In the genomic region with DNA sequence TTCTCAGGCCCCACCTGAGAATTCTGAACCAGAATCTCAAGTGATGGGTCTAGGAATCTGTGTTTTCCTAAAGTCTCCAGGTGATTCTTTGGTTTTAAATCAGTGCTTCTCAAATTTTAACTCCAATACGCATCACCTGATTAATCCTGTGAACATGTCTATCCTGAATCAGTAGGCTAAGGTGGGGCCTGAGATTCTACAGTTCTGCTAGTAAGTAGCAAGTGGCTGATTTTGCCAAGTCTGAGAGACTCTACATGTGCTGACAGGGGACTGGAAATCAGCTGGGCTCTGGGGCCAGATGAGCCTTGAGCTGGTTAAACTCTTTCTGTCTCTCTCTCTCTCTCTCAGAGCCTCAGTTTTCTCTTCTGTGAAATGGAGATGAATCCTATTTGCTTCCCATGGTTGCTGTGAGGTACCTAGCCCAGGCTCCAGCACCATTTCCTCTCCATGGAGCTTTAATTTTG, we compare ENCODE assay signal across 11 cellular contexts. TPM values are rescaled to one million over a fixed set of nuclear protein-coding genes. Genes with fewer than 3 reads are reported as not detected.
DNase-seq lines count a peak whose midpoint lies in the region; ATAC-seq and TF ChIP-seq lines count a peak whose summit lies in the region.
"Had no signal": no experiment of that assay in that cellular context is flagged by ENCODE, and none has a peak within 500 bp of the region (broad histone marks: within the 10 kb centered on the region; RNA-seq: fewer than 3 reads in every experiment).

No MANE protein-coding gene starts in this region.

- peaks cover 99% of the 10 kb centered on the region for H3K4me1 ChIP-seq in lower lobe of right lung
- peaks cover 32 to 99% (median 83%) of the 10 kb centered on the region in 5 donors for H3K4me1 ChIP-seq in subcutaneous abdominal adipose tissue (ENCODE audit: control insufficient read depth in 5 of 5, insufficient read depth in 5 of 5, low read length in 5 of 5)

- H3K27ac Mint-ChIP-seq in activated naive CD4-positive, alpha-beta T cell treated with anti-CD3 and anti-CD28 coated beads for 36 hours, result peak overlapping the region; percentile 89
- H3K27ac Mint-ChIP-seq in activated CD8-positive, alpha-beta T cell treated with anti-CD3 and anti-CD28 coated beads, Interleukin-2, amount 10 ng/mL, durations not matched to agents 7 days and 5 days, result peak overlapping the region; percentile 93

- POLR2A ChIA-PET in activated CD8-positive, alpha-beta T cell treated with anti-CD3 and anti-CD28 coated beads, Interleukin-2, amount 10 ng/mL, durations not matched to agents 7 days and 5 days (lab: Charles Lee), result interaction anchor here (0.8 to 20.0 kb wide), 6 partner anchors 8 to 139 kb away, joined by 3 to 454 read pairs (median 4); a partner anchor contains a TSS

- TF ChIP-seq CTCF in lower lobe of right lung (IDR thresholded peaks at IDR 0.05), result no peak

- ATAC-seq in activated CD8-positive, alpha-beta T cell treated with anti-CD3 and anti-CD28 coated beads, Interleukin-2, amount 10 ng/mL, durations not matched to agents 7 days and 5 days, result no peak
- no peak for ATAC-seq in lower lobe of right lung
- no peak for ATAC-seq in GM18505 (IDR thresholded peaks at IDR 0.05; ENCODE audit: unreplicated experiment)
- no peak for ATAC-seq in left colon
- ATAC-seq in HG02840 (IDR thresholded peaks at IDR 0.05; ENCODE audit: low FRiP score, unreplicated experiment), result no peak

- no peaks in the 10 kb centered on the region for H3K27me3 Mint-ChIP-seq in activated naive CD4-positive, alpha-beta T cell treated with anti-CD3 and anti-CD28 coated beads for 36 hours (ENCODE audit: low read depth)
- H3K27me3 Mint-ChIP-seq in activated CD8-positive, alpha-beta T cell treated with anti-CD3 and anti-CD28 coated beads, Interleukin-2, amount 10 ng/mL, durations not matched to agents 7 days and 5 days (ENCODE audit: low read depth), result no peaks in the 10 kb centered on the region

- H3K27me3 ChIP-seq in lower lobe of right lung (ENCODE audit: low read depth), result no peaks in the 10 kb centered on the region
- no peaks in the 10 kb centered on the region for H3K27me3 ChIP-seq in subcutaneous abdominal adipose tissue (ENCODE audit: control insufficient read depth in 5 of 5, insufficient read depth in 4 of 5, low read length in 5 of 5)
- H3K27me3 ChIP-seq: colonic mucosa had no signal

- no peaks in the 10 kb centered on the region for H3K9me3 ChIP-seq in lower lobe of right lung
- no peaks in the 10 kb centered on the region for H3K9me3 ChIP-seq in subcutaneous abdominal adipose tissue (ENCODE audit: control insufficient read depth in 5 of 5, low read length in 5 of 5)
- H3K9me3 ChIP-seq: colonic mucosa had no signal

- intact Hi-C loops in activated naive CD4-positive, alpha-beta T cell treated with anti-CD3 and anti-CD28 coated beads for 36 hours (cut with micrococcal nuclease), result no loop called here
- intact Hi-C loops in lower lobe of right lung (cut with DNase I), result no loop called here
- intact Hi-C loops in left colon (cut with DNase I, micrococcal nuclease), result no loop called here

- H3K36me3 ChIP-seq in lower lobe of right lung, result no peaks in the 10 kb centered on the region
- no peaks in the 10 kb centered on the region for H3K36me3 ChIP-seq in subcutaneous abdominal adipose tissue (ENCODE audit: control insufficient read depth in 5 of 5, insufficient read depth in 5 of 5, low read length in 5 of 5)
- H3K36me3 ChIP-seq: colonic mucosa had no signal

- no peak for TF ChIP-seq POLR2A in GM18505 (IDR thresholded peaks at IDR 0.05; ENCODE audit: borderline replicate concordance, extremely low read depth, insufficient read depth, insufficient read length)

- CTCF ChIA-PET in activated naive CD4-positive, alpha-beta T cell treated with anti-CD3 and anti-CD28 coated beads for 36 hours (lab: Charles Lee), result interaction anchor here (1.2 to 13.8 kb wide), 4 partner anchors 18 to 139 kb away, joined by 3 to 276 read pairs (median 106); a partner anchor contains a TSS
- CTCF ChIA-PET in activated CD8-positive, alpha-beta T cell treated with anti-CD3 and anti-CD28 coated beads, Interleukin-2, amount 10 ng/mL, durations not matched to agents 7 days and 5 days (lab: Charles Lee), result interaction anchor here (0.7 to 21.1 kb wide), 6 partner anchors 14 to 201 kb away, joined by 3 to 618 read pairs (median 4); a partner anchor contains a TSS

- no peak overlapping the region for H3K4me3 Mint-ChIP-seq in activated naive CD4-positive, alpha-beta T cell treated with anti-CD3 and anti-CD28 coated beads for 36 hours
- peak overlapping the region; percentile 65 for H3K4me3 Mint-ChIP-seq in activated CD8-positive, alpha-beta T cell treated with anti-CD3 and anti-CD28 coated beads, Interleukin-2, amount 10 ng/mL, durations not matched to agents 7 days and 5 days
- H3K4me3 Mint-ChIP-seq: T-helper 1 cell treated with Interleukin-12 subunit alpha and Interleukin-12 subunit beta and Interleukin-4 antibody, amounts not matched to agents 30 μg/mL and 1 μg/mL, for 36 hours had no signal

- H3K4me3 ChIP-seq in lower lobe of right lung (no peak overlapping the region), subcutaneous abdominal adipose tissue (ENCODE audit: low read depth in 1 of 5, low read length in 5 of 5) (peak overlapping the region in 1 of 5 donors; percentile 34)
- H3K4me3 ChIP-seq: colonic mucosa had no signal

- DNase-seq in activated naive CD4-positive, alpha-beta T cell treated with anti-CD3 and anti-CD28 coated beads for 36 hours, result no peak
- DNase-seq in activated naive CD4-positive, alpha-beta T cell treated with Interleukin-2 at 50 U/mL for 16 hours, result no peak
- DNase-seq in activated CD8-positive, alpha-beta T cell treated with anti-CD3 and anti-CD28 coated beads, Interleukin-2, amount 10 ng/mL, durations not matched to agents 7 days and 5 days, result peak; percentile 21
- DNase-seq in lower lobe of right lung (no peak), left colon (no peak)
- DNase-seq: NCI-H2029 had no signal

- H3K9me3 Mint-ChIP-seq in activated naive CD4-positive, alpha-beta T cell treated with anti-CD3 and anti-CD28 coated beads for 36 hours, result peaks cover 3% of the 10 kb centered on the region
- H3K9me3 Mint-ChIP-seq in activated CD8-positive, alpha-beta T cell treated with anti-CD3 and anti-CD28 coated beads, Interleukin-2, amount 10 ng/mL, durations not matched to agents 7 days and 5 days (ENCODE audit: insufficient read depth), result no peaks in the 10 kb centered on the region
- H3K9me3 Mint-ChIP-seq: T-helper 1 cell treated with Interleukin-12 subunit alpha and Interleukin-12 subunit beta and Interleukin-4 antibody, amounts not matched to agents 30 μg/mL and 1 μg/mL, for 36 hours had no signal

- H3K9ac ChIP-seq in subcutaneous abdominal adipose tissue (ENCODE audit: low read length in 5 of 5), result no peak overlapping the region

- H3K27ac ChIP-seq in lower lobe of right lung (peak overlapping the region; percentile 77), subcutaneous abdominal adipose tissue (ENCODE audit: low read depth, low read length) (peak overlapping the region; percentile 67)

- H3K4me1 Mint-ChIP-seq in activated naive CD4-positive, alpha-beta T cell treated with anti-CD3 and anti-CD28 coated beads for 36 hours (ENCODE audit: low read depth), result peaks cover 94% of the 10 kb centered on the region
- peaks cover 96% of the 10 kb centered on the region for H3K4me1 Mint-ChIP-seq in activated CD8-positive, alpha-beta T cell treated with anti-CD3 and anti-CD28 coated beads, Interleukin-2, amount 10 ng/mL, durations not matched to agents 7 days and 5 days (ENCODE audit: low read depth)

- H3K36me3 Mint-ChIP-seq in activated naive CD4-positive, alpha-beta T cell treated with anti-CD3 and anti-CD28 coated beads for 36 hours (ENCODE audit: low read depth), result peaks cover 89% of the 10 kb centered on the region
- peaks cover 97% of the 10 kb centered on the region for H3K36me3 Mint-ChIP-seq in activated CD8-positive, alpha-beta T cell treated with anti-CD3 and anti-CD28 coated beads, Interleukin-2, amount 10 ng/mL, durations not matched to agents 7 days and 5 days (ENCODE audit: low read depth)

RNA-seq across cellular contexts. Expression of a gene that starts 9.0 kb away (rescaled TPM):
- total RNA-seq in activated naive CD4-positive, alpha-beta T cell treated with anti-CD3 and anti-CD28 coated beads for 36 hours, result 100 to 1,000 TPM; 150 to 156 TPM
- 100 to 1,000 TPM; 171 to 173 TPM for total RNA-seq in activated CD8-positive, alpha-beta T cell treated with anti-CD3 and anti-CD28 coated beads, Interleukin-2, amount 10 ng/mL, durations not matched to agents 7 days and 5 days
- 2.2 TPM for total RNA-seq in lower lobe of right lung
- total RNA-seq in left colon, result under 1 TPM; 0.31 to 0.95 TPM

RNA-seq across cellular contexts. Expression of a gene that starts 54.8 kb away (rescaled TPM):
- 1 to 10 TPM; 4.7 to 5.9 TPM for total RNA-seq in activated naive CD4-positive, alpha-beta T cell treated with anti-CD3 and anti-CD28 coated beads for 36 hours
- total RNA-seq in activated CD8-positive, alpha-beta T cell treated with anti-CD3 and anti-CD28 coated beads, Interleukin-2, amount 10 ng/mL, durations not matched to agents 7 days and 5 days, result 1 to 10 TPM; 8.4 to 9.0 TPM
- total RNA-seq in lower lobe of right lung (0.68 TPM), left colon (10 to 100 TPM in 1 of 2 donors, 1 to 10 TPM in 1; 2.5 to 10.5 TPM)

Comparison
In these comparisons a context has a peak if more than half of its experiments do, and no peak if none do; other contexts are left out.
1. RNA of a gene that starts 9.0 kb away (total RNA-seq): 171 to 173 TPM in activated CD8-positive, alpha-beta T cell treated with anti-CD3 and anti-CD28 coated beads, Interleukin-2, amount 10 ng/mL, durations not matched to agents 7 days and 5 days and 150 to 156 TPM in activated naive CD4-positive, alpha-beta T cell treated with anti-CD3 and anti-CD28 coated beads for 36 hours; 2.2 TPM in lower lobe of right lung (single experiment) and 0.31 to 0.95 TPM in left colon; every median in the first group is over 10 times any median in the second.